In genomic region chr2:120669121-120669952, GRCh38 we compare ENCODE assay signal across 8 cellular contexts.
DNase-seq lines count a peak whose midpoint lies in the region; ATAC-seq and TF ChIP-seq lines count a peak whose summit lies in the region.

No MANE protein-coding gene starts in this region.

- no peak overlapping the region for H2BK5ac ChIP-seq in H9 (ENCODE audit: insufficient read length, low read length)

- no peak overlapping the region for H4K8ac ChIP-seq in H9 (replicated peaks; ENCODE audit: insufficient read length, low read depth, low read length)

- peaks cover 3% of the 10 kb centered on the region for H3K23me2 ChIP-seq in H9 (ENCODE audit: insufficient read length, low read depth, low read length, poor library complexity, severe bottlenecking)

- peaks cover 4 to 10% of the 10 kb centered on the region in 2 experiments; a peak in 3 of 4 replicates for H3K4me1 Mint-ChIP-seq in H9

- no peak overlapping the region for H3K23ac ChIP-seq in H9 (ENCODE audit: insufficient read length, low read depth, low read length)

- H3K27ac ChIP-seq in H9 (ENCODE audit: insufficient read length, low read depth, low read length): no peak overlapping the region

- TF ChIP-seq CTCF in H9 (conservative IDR thresholded peaks at IDR 0.05) (peak; percentile 75), omental fat pad (IDR thresholded peaks at IDR 0.05) (no peak)

- no peak overlapping the region for H3K9ac ChIP-seq in H9 (ENCODE audit: extremely low read depth, insufficient read length, low read length)

- no peak overlapping the region for H2BK120ac ChIP-seq in H9 (ENCODE audit: low read depth, low read length, poor library complexity, severe bottlenecking)

- H2AK5ac ChIP-seq in H9 (ENCODE audit: insufficient read length, low read length): no peak overlapping the region

- peak; percentile 68 for ATAC-seq in esophagus mucosa
- no peak for ATAC-seq in GM21786 (IDR thresholded peaks at IDR 0.05; ENCODE audit: unreplicated experiment)
- no peak for ATAC-seq in omental fat pad (ENCODE audit: low FRiP score)

- H4K91ac ChIP-seq in H9 (ENCODE audit: insufficient read length, low read depth, low read length): no peak overlapping the region

- no peak overlapping the region for H3K56ac ChIP-seq in H9 (ENCODE audit: insufficient read length, low read depth, low read length)

- intact Hi-C loops in posterior vena cava (cut with DNase I): no loop called here

- no peak overlapping the region for H3K4me2 ChIP-seq in H9 (ENCODE audit: insufficient read depth, insufficient read length, low read length)

- H3K27me3 ChIP-seq in H9 (ENCODE audit: insufficient read depth, low read length): no peaks in the 10 kb centered on the region; the same call in 1 of the 2 replicates

- H2BK12ac ChIP-seq in H9 (ENCODE audit: insufficient read length, low read depth, low read length): no peak overlapping the region

- H3K79me2 ChIP-seq in H9 (ENCODE audit: insufficient read depth, low read length): no peaks in the 10 kb centered on the region

- H3K9me3 Mint-ChIP-seq in H9: peaks cover 35 to 37% of the 10 kb centered on the region in 2 experiments

- no peak overlapping the region for H3K4me3 Mint-ChIP-seq in H9

- peaks cover 85% of the 10 kb centered on the region for H3K27me3 Mint-ChIP-seq in H9 (ENCODE audit: low read depth)

- peaks cover 8 to 31% (median 16%) of the 10 kb centered on the region in 3 experiments; a peak in 5 of 7 replicates for H3K36me3 Mint-ChIP-seq in H9 (ENCODE audit: insufficient read depth in 1 of 3, low read depth in 3 of 3)

- no peak overlapping the region for H3K18ac ChIP-seq in H9 (ENCODE audit: insufficient read length, low read depth, low read length)

- DNase-seq in H9: peak; percentile 77
- DNase-seq in NCI-H526 (lab: John Stamatoyannopoulos, UW): peak; percentile 12 to 65
- DNase-seq in renal cortical epithelial cell (ENCODE audit: low read depth): peak; percentile 65
- DNase-seq in posterior vena cava (ENCODE audit: low spot score): no peak
- DNase-seq in stimulated activated CD4-positive, alpha-beta T cell treated with anti-CD3 and anti-CD28 coated beads, Interleukin-4, amount 100 ng/mL, for 1 hour: no peak
- no peak for DNase-seq in omental fat pad (ENCODE audit: low spot score)

- H3K4ac ChIP-seq in H9 (ENCODE audit: low read depth, low read length): no peak overlapping the region

- peaks cover 6% of the 10 kb centered on the region for H3K9me3 ChIP-seq in H9 (ENCODE audit: control insufficient read depth, low read depth, low read length)

- H3T11ph ChIP-seq in H9 (ENCODE audit: low read length): no peak overlapping the region

- H2BK20ac ChIP-seq in H9 (ENCODE audit: low read depth, low read length, poor library complexity, severe bottlenecking): no peak overlapping the region

- H3K14ac ChIP-seq in H9 (ENCODE audit: insufficient read depth, low read length): no peak overlapping the region

- H2AFZ ChIP-seq in H9 (ENCODE audit: low read length): no peak overlapping the region

- no peaks in the 10 kb centered on the region for H3K79me1 ChIP-seq in H9 (ENCODE audit: insufficient read depth, low read depth, low read length, poor library complexity, severe bottlenecking)

- no peaks in the 10 kb centered on the region for H3K4me1 ChIP-seq in H9 (ENCODE audit: insufficient read depth, low read length)

- no CpG with 5 or more reads among the region's 23 CpGs for WGBS in H9 (ENCODE audit: extremely low coverage, insufficient read length, low lambda C conversion rate)

- no peaks in the 10 kb centered on the region for H4K20me1 ChIP-seq in H9 (ENCODE audit: control insufficient read depth, insufficient read depth, insufficient read length)

- H4K5ac ChIP-seq in H9 (ENCODE audit: insufficient read length, low read depth, low read length): no peak overlapping the region

- no peak overlapping the region for H3K27ac Mint-ChIP-seq in H9

- H2BK15ac ChIP-seq in H9 (ENCODE audit: low read depth, low read length): no peak overlapping the region

Comparison
In these comparisons a context has a peak if more than half of its experiments do, and no peak if none do; other contexts are left out.
1. DNase-seq: peak in H9 (single experiment), NCI-H526 (2 of 2) and renal cortical epithelial cell (single experiment); none in posterior vena cava (single experiment), stimulated activated CD4-positive, alpha-beta T cell treated with anti-CD3 and anti-CD28 coated beads, Interleukin-4, amount 100 ng/mL, for 1 hour (single experiment) and omental fat pad (single experiment).